ENCODE assay signal across 17 cellular contexts in the genomic region with DNA sequence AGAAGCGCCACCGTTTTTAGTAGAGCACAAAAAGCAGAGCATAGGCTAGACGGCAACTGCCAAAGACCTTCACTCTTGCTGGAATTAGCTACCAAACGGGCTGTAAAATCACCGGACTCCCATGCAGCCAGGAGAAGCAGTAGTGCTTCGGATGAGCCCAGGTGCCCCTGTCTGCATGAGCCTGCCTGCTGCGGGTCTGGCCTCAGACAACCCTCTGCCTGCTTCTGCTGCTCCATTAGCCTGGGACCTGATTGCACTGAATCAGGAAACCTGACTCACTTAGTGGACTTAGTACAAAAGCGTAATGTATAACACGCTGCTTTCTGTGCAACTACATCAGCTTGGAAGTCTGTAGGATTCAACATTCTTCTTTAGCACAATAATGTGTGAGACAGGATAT.
"Had no signal": no experiment of that assay in that cellular context is flagged by ENCODE, and none has a peak within 500 bp of the region (broad histone marks: within the 10 kb centered on the region; RNA-seq: fewer than 3 reads in every experiment).

No MANE protein-coding gene starts in this region.

- H3K4me3 Mint-ChIP-seq: activated naive CD8-positive, alpha-beta T cell treated with anti-CD3 and anti-CD28 coated beads, Interleukin-2, amount 50 U/mL, for 24 hours; neural progenitor cell; T-cell had no signal

- H3K9ac ChIP-seq: neural progenitor cell, parathyroid adenoma had no signal

- DNase-seq: activated CD4-positive, alpha-beta T cell treated with anti-CD3 and anti-CD28 coated beads for 48 hours; activated CD8-positive, alpha-beta memory T cell treated with anti-CD3 and anti-CD28 coated beads for 24 hours; activated naive CD4-positive, alpha-beta T cell treated with Interleukin-2 at 50 U/mL for 16 hours; activated naive CD8-positive, alpha-beta T cell treated with anti-CD3 and anti-CD28 coated beads, Interleukin-2, amount 50 U/mL, for 24 hours; cerebellar nuclear complex; esophagus squamous epithelium; foreskin fibroblast; mesendoderm; small intestine; T-cell; T1000 had no signal

- ATAC-seq: activated naive CD8-positive, alpha-beta T cell treated with anti-CD3 and anti-CD28 coated beads, Interleukin-2, amount 50 U/mL, for 24 hours; left lung; T-cell had no signal

- H3K4me1 ChIP-seq: parathyroid adenoma, vagina had no signal

- H3K27me3 ChIP-seq: esophagus squamous epithelium, left lung, neural progenitor cell, tibial nerve, vagina had no signal

- H3K27ac Mint-ChIP-seq: activated naive CD8-positive, alpha-beta T cell treated with anti-CD3 and anti-CD28 coated beads, Interleukin-2, amount 50 U/mL, for 24 hours; neural progenitor cell; T-cell had no signal

- H3K9me3 Mint-ChIP-seq: activated naive CD8-positive, alpha-beta T cell treated with anti-CD3 and anti-CD28 coated beads, Interleukin-2, amount 50 U/mL, for 24 hours; neural progenitor cell; T-cell had no signal

- H3K27ac ChIP-seq: esophagus squamous epithelium, left lung, neural progenitor cell, parathyroid adenoma, tibial nerve, vagina, VCaP had no signal

- H3K36me3 ChIP-seq: neural progenitor cell had no signal

- H3K36me3 Mint-ChIP-seq: neural progenitor cell had no signal

- H3K27me3 Mint-ChIP-seq: activated naive CD8-positive, alpha-beta T cell treated with anti-CD3 and anti-CD28 coated beads, Interleukin-2, amount 50 U/mL, for 24 hours; T-cell had no signal

- H3K9me3 ChIP-seq: esophagus squamous epithelium, left lung, tibial nerve, vagina had no signal

- H3K4me3 ChIP-seq: esophagus squamous epithelium, left lung, neural progenitor cell, tibial nerve, vagina had no signal
